20 cellular contexts compared by ENCODE assay signal in genomic region chr10:128059915-128060314, GRCh38.
DNase-seq lines count a peak whose midpoint lies in the region; ATAC-seq, FAIRE-seq and TF ChIP-seq lines count a peak whose summit lies in the region.
"Had no signal": no experiment of that assay in that cellular context is flagged by ENCODE, and none has a peak within 500 bp of the region (broad histone marks: within the 10 kb centered on the region; RNA-seq: fewer than 3 reads in every experiment).

No MANE protein-coding gene starts in this region.

- TF ChIP-seq CTCF in natural killer cell (IDR thresholded peaks at IDR 0.05): no peak

- peaks cover 33% of the 10 kb centered on the region for H3K4me1 ChIP-seq in CD4-positive, CD25-positive, alpha-beta regulatory T cell (ENCODE audit: control insufficient read depth, insufficient read depth, low read length, poor library complexity, severe bottlenecking)
- H3K4me1 ChIP-seq: BE2C, prostate gland had no signal

- no peak for DNase-seq in CD4-positive, CD25-positive, alpha-beta regulatory T cell
- DNase-seq in GM12892 (ENCODE audit: insufficient read length) (no peak), natural killer cell (no peak), NCI-H226 (no peak), NCI-H1436 treated with DMSO at 0.1 percent for 48 hours (lab: John Stamatoyannopoulos, UW) (no peak)
- DNase-seq: activated B cell treated with CpG ODN at 0.5 μM for 24 hours; BE2C; DMS53; lower lobe of right lung; NCI-H187; NCI-H446 treated with DMSO at 0.1 percent for 48 hours; Right ventricle myocardium superior; stimulated activated CD4-positive, alpha-beta T cell treated with anti-CD3 and anti-CD28 coated beads, Interleukin-12 subunit alpha, Interleukin-12 subunit beta, amount 100 ng/mL, for 4 hours; transverse colon had no signal

- no peak for ATAC-seq in CD4-positive, CD25-positive, alpha-beta regulatory T cell (ENCODE audit: low read depth in 2 of 2)
- ATAC-seq in natural killer cell (no peak), HG03520 (IDR thresholded peaks at IDR 0.05; ENCODE audit: unreplicated experiment) (no peak)
- ATAC-seq: activated naive CD4-positive, alpha-beta T cell treated with anti-CD3 and anti-CD28 coated beads, Interleukin-2, amount 50 U/mL, for 72 hours; lower lobe of right lung; stimulated activated memory B cell treated with anti-CD40 and anti-IgM and Interleukin-4, amounts not matched to agents 10 μg/mL and 1 μg/mL and 100 μg/mL, for 72 hours had no signal

- peaks cover 43% of the 10 kb centered on the region for H3K36me3 Mint-ChIP-seq in CD4-positive, CD25-positive, alpha-beta regulatory T cell
- H3K36me3 Mint-ChIP-seq in natural killer cell: peaks cover 15% of the 10 kb centered on the region

- peaks cover 24 to 73% (median 42%) of the 10 kb centered on the region in 4 donors for H3K4me1 Mint-ChIP-seq in CD4-positive, CD25-positive, alpha-beta regulatory T cell
- peaks cover 92 to 94% of the 10 kb centered on the region in 2 donors for H3K4me1 Mint-ChIP-seq in natural killer cell

- H3K4me3 Mint-ChIP-seq in CD4-positive, CD25-positive, alpha-beta regulatory T cell: peak overlapping the region in 2 of 4 donors; percentile 22 to 64
- no peak overlapping the region for H3K4me3 Mint-ChIP-seq in natural killer cell
- H3K4me3 Mint-ChIP-seq: activated B cell treated with CpG ODN at 0.5 μM for 24 hours; stimulated activated memory B cell treated with anti-CD40 and anti-IgM and Interleukin-4, amounts not matched to agents 10 μg/mL and 1 μg/mL and 100 μg/mL, for 72 hours had no signal

- intact Hi-C loops in natural killer cell (cut with micrococcal nuclease): loop anchor here (1.0 kb wide), 1 partner anchor 12 kb away; no protein-coding TSS in a partner anchor

- no peak overlapping the region for H3K4me3 ChIP-seq in CD4-positive, CD25-positive, alpha-beta regulatory T cell (ENCODE audit: low read depth, low read length)
- H3K4me3 ChIP-seq: breast epithelium, lower lobe of right lung, prostate gland, transverse colon had no signal

- no peaks in the 10 kb centered on the region for H3K27me3 ChIP-seq in CD4-positive, CD25-positive, alpha-beta regulatory T cell (ENCODE audit: control insufficient read depth, insufficient read depth, low read length)
- H3K27me3 ChIP-seq: BE2C, breast epithelium, transverse colon had no signal

- no peaks in the 10 kb centered on the region for H3K27me3 Mint-ChIP-seq in CD4-positive, CD25-positive, alpha-beta regulatory T cell
- H3K27me3 Mint-ChIP-seq in natural killer cell (ENCODE audit: low read depth in 2 of 2): no peaks in the 10 kb centered on the region
- H3K27me3 Mint-ChIP-seq: activated B cell treated with CpG ODN at 0.5 μM for 24 hours; stimulated activated memory B cell treated with anti-CD40 and anti-IgM and Interleukin-4, amounts not matched to agents 10 μg/mL and 1 μg/mL and 100 μg/mL, for 72 hours had no signal

- no peak overlapping the region for H3K27ac ChIP-seq in CD4-positive, CD25-positive, alpha-beta regulatory T cell (ENCODE audit: insufficient read depth, low read length, poor library complexity, severe bottlenecking)
- H3K27ac ChIP-seq in angular gyrus (ENCODE audit: low read depth, low read length): peak overlapping the region; percentile 1
- H3K27ac ChIP-seq: lower lobe of right lung, prostate gland, transverse colon had no signal

- peaks cover 54% of the 10 kb centered on the region for H3K36me3 ChIP-seq in CD4-positive, CD25-positive, alpha-beta regulatory T cell (ENCODE audit: control insufficient read depth, insufficient read depth, low read length)
- H3K36me3 ChIP-seq: BE2C, breast epithelium, prostate gland, transverse colon had no signal

- TF ChIP-seq POLR2A in GM12892 (IDR thresholded peaks at IDR 0.05; ENCODE audit: low read depth, low read length): no peak

- FAIRE-seq in GM12892 (lab: Jason Lieb, UNC): peak; percentile 91

- no peaks in the 10 kb centered on the region for H3K9me3 Mint-ChIP-seq in CD4-positive, CD25-positive, alpha-beta regulatory T cell
- no peaks in the 10 kb centered on the region for H3K9me3 Mint-ChIP-seq in natural killer cell
- H3K9me3 Mint-ChIP-seq: activated B cell treated with CpG ODN at 0.5 μM for 24 hours; activated naive CD4-positive, alpha-beta T cell treated with anti-CD3 and anti-CD28 coated beads, Interleukin-2, amount 50 U/mL, for 72 hours; stimulated activated memory B cell treated with anti-CD40 and anti-IgM and Interleukin-4, amounts not matched to agents 10 μg/mL and 1 μg/mL and 100 μg/mL, for 72 hours had no signal

- H3K27ac Mint-ChIP-seq in CD4-positive, CD25-positive, alpha-beta regulatory T cell: peak overlapping the region; percentile 63 to 92 (median 68)
- H3K27ac Mint-ChIP-seq in natural killer cell: peak overlapping the region; percentile 88
- H3K27ac Mint-ChIP-seq: stimulated activated memory B cell treated with anti-CD40 and anti-IgM and Interleukin-4, amounts not matched to agents 10 μg/mL and 1 μg/mL and 100 μg/mL, for 72 hours had no signal

- no peaks in the 10 kb centered on the region for H3K9me3 ChIP-seq in CD4-positive, CD25-positive, alpha-beta regulatory T cell (ENCODE audit: control insufficient read depth in 2 of 2, low read length in 2 of 2)
- H3K9me3 ChIP-seq: BE2C, breast epithelium, lower lobe of right lung, prostate gland, transverse colon had no signal
